Comparison of ENCODE assay signal across 25 cellular contexts in the genomic region with DNA sequence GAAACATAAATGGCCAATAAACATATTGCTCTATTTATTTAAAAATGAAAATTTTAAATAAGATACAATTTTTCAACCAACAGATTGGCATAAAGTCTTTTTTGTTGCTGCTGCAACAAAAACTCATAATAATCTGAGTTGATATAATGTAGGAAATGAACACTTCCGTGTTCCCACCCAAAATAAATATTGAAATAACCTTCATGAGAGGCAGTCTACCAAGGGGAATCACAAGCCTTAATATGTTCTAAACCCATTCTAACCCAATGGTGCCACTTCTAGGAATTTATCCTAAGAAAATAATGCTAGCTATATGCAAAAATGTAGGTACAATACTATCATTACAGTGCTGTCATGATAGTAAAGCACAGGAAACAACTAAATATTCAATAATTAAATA.
"Had no signal": no experiment of that assay in that cellular context is flagged by ENCODE, and none has a peak within 500 bp of the region (broad histone marks: within the 10 kb centered on the region; RNA-seq: fewer than 3 reads in every experiment).

No MANE protein-coding gene starts in this region.

- H3K36me3 ChIP-seq: brain microvascular endothelial cell, WERI-Rb-1 had no signal

- ATAC-seq: activated CD4-positive, CD25-positive, alpha-beta regulatory T cell treated with anti-CD3 and anti-CD28 coated beads, Interleukin-2, amount 50 U/mL, for 24 hours; activated CD8-positive, alpha-beta T cell treated with anti-CD3 and anti-CD28 coated beads for 36 hours; activated T-cell treated with anti-CD3 and anti-CD28 coated beads, Interleukin-2, amount 50 U/mL, for 4 hours; activated T-helper 17 cell treated with anti-CD3 and anti-CD28 coated beads, Interleukin-2, amount 50 U/mL, for 72 hours; esophagus mucosa; T-helper 17 cell had no signal

- H3K4me3 ChIP-seq: coronary artery had no signal

- DNase-seq: activated B cell treated with CpG ODN at 0.5 μM for 24 hours; activated CD4-positive, alpha-beta T cell treated with anti-CD3 and anti-CD28 coated beads for 48 hours; activated CD4-positive, alpha-beta T cell treated with anti-CD3 and anti-CD28 coated beads, Interleukin-2, amount 50 U/mL, for 1 hour; activated CD4-positive, alpha-beta T cell treated with anti-CD3 and anti-CD28 coated beads, Interleukin-2, amount 50 U/mL, for 48 hours; activated CD8-positive, alpha-beta memory T cell treated with anti-CD3 and anti-CD28 coated beads for 24 hours; activated CD8-positive, alpha-beta T cell treated with anti-CD3 and anti-CD28 coated beads for 36 hours; activated effector memory CD4-positive, alpha-beta T cell treated with Interleukin-2 at 50 U/mL for 16 hours; activated gamma-delta T cell treated with Interleukin-2 at 50 U/mL for 16 hours; activated naive CD4-positive, alpha-beta T cell treated with anti-CD3 and anti-CD28 coated beads, Interleukin-2, amount 50 U/mL, for 16 hours; activated naive CD4-positive, alpha-beta T cell treated with Interleukin-2 at 50 U/mL for 16 hours; activated T-cell treated with anti-CD3 and anti-CD28 coated beads, Interleukin-2, amount 50 U/mL, for 4 hours; amniotic stem cell; anterior cingulate cortex; brain microvascular endothelial cell; effector CD8-positive, alpha-beta T cell; foreskin fibroblast; head of caudate nucleus; T-helper 1 cell; T-helper 17 cell; T1000; WERI-Rb-1 had no signal
